In genomic region chr9:109409998-109410397, GRCh38 we compare ENCODE assay signal across 14 cellular contexts.
A peak's percentile ranks its signal among the peaks of the same experiment; 100 is the strongest.
DNase-seq lines count a peak whose midpoint lies in the region; ATAC-seq, FAIRE-seq and TF ChIP-seq lines count a peak whose summit lies in the region.
"Had no signal": no experiment of that assay in that cellular context is flagged by ENCODE, and none has a peak within 500 bp of the region (broad histone marks: within the 10 kb centered on the region; RNA-seq: fewer than 3 reads in every experiment).

No MANE protein-coding gene starts in this region.

- H3K27ac ChIP-seq in DND-41 (ENCODE audit: low read length) = no peak overlapping the region
- H3K27ac ChIP-seq in GM23338 (ENCODE audit: low read depth) = peak overlapping the region; percentile 55
- no peak overlapping the region for H3K27ac ChIP-seq in VCaP
- no peak overlapping the region for H3K27ac ChIP-seq in iPS-20b (ENCODE audit: low read length)
- no peak overlapping the region for H3K27ac ChIP-seq in SJCRH30
- H3K27ac ChIP-seq: cardiac muscle cell had no signal

- no peak overlapping the region for H2AFZ ChIP-seq in DND-41 (ENCODE audit: low read depth, low read length)
- H2AFZ ChIP-seq in GM23338 = no peak overlapping the region

- H3K79me2 ChIP-seq in DND-41 (ENCODE audit: insufficient read depth, low read length) (no peaks in the 10 kb centered on the region), GM23338 (replicated peaks; ENCODE audit: insufficient read depth) (no peaks in the 10 kb centered on the region)

- H3K4me2 ChIP-seq in DND-41 (ENCODE audit: insufficient read depth, low read length) (no peak overlapping the region), GM23338 (peak overlapping the region; percentile 48)

- no peak overlapping the region for H3K9ac ChIP-seq in DND-41 (ENCODE audit: low read depth, low read length)
- no peak overlapping the region; the same call in 1 of the 2 replicates for H3K9ac ChIP-seq in iPS-20b (ENCODE audit: low read depth, low read length)

- TF ChIP-seq CTCF in DND-41 (IDR thresholded peaks at IDR 0.05; ENCODE audit: borderline replicate concordance, extremely low read depth, low read length, poor library complexity, severe bottlenecking) (peak; percentile 33), GM23338 (conservative IDR thresholded peaks at IDR 0.05; ENCODE audit: low read depth in 2 of 2) (peak; percentile 69), VCaP (conservative IDR thresholded peaks at IDR 0.05) (peak; percentile 33)

- TF ChIP-seq POLR2A in GM12891 (IDR thresholded peaks at IDR 0.05; ENCODE audit: low read depth, low read length) = no peak

- H3K4me1 ChIP-seq in DND-41 (ENCODE audit: insufficient read depth, low read length) = peaks cover 29% of the 10 kb centered on the region
- H3K4me1 ChIP-seq in GM23338 (ENCODE audit: insufficient read depth) = peaks cover 30% of the 10 kb centered on the region
- H3K4me1 ChIP-seq in iPS-20b (ENCODE audit: insufficient read depth, low read length) = peaks cover 22% of the 10 kb centered on the region; the same call in 1 of the 2 replicates
- no peaks in the 10 kb centered on the region for H3K4me1 ChIP-seq in SJCRH30

- no peaks in the 10 kb centered on the region for H3K9me2 ChIP-seq in GM23338 (ENCODE audit: insufficient read depth)

- H3F3A ChIP-seq in GM23338 (replicated peaks; ENCODE audit: low read depth) = no peaks in the 10 kb centered on the region

- peak overlapping the region; percentile 61 for H3K4me3 Mint-ChIP-seq in GM23338

- H3K27me3 Mint-ChIP-seq in GM23338 (ENCODE audit: insufficient read depth, low read depth, poor library complexity) = peaks cover 16% of the 10 kb centered on the region

- no peaks in the 10 kb centered on the region; the same call in 2 of the 3 replicates for H3K36me3 Mint-ChIP-seq in GM23338 (ENCODE audit: low read depth)

- peaks cover 19% of the 10 kb centered on the region for H3K36me3 ChIP-seq in DND-41 (ENCODE audit: insufficient read depth, low read length)
- no peaks in the 10 kb centered on the region for H3K36me3 ChIP-seq in GM23338 (ENCODE audit: insufficient read depth)
- H3K36me3 ChIP-seq in iPS-20b (ENCODE audit: insufficient read depth, low read depth, low read length) = no peaks in the 10 kb centered on the region
- 0 out of 2 replicates have a peak, but pooled peaks cover 4% of the 10 kb centered on the region for H3K36me3 ChIP-seq in SJCRH30
- H3K36me3 ChIP-seq: cardiac muscle cell had no signal

- H3K9me3 Mint-ChIP-seq in GM23338 = no peaks in the 10 kb centered on the region

- no peaks in the 10 kb centered on the region for H3K27me3 ChIP-seq in DND-41 (ENCODE audit: insufficient read depth, low read length, poor library complexity)
- H3K27me3 ChIP-seq in GM23338 (ENCODE audit: insufficient read depth) = no peaks in the 10 kb centered on the region
- no peaks in the 10 kb centered on the region for H3K27me3 ChIP-seq in iPS-20b (ENCODE audit: insufficient read depth, low read length)
- H3K27me3 ChIP-seq in SJCRH30 = no peaks in the 10 kb centered on the region
- H3K27me3 ChIP-seq: cardiac muscle cell had no signal

- DNase-seq in DND-41 = no peak
- peak; percentile 89 for DNase-seq in GM23338 (ENCODE audit: low spot score)
- no peak for DNase-seq in GM12891 (ENCODE audit: insufficient read length, low spot score)
- no peak for DNase-seq in SJCRH30
- DNase-seq in G401 (ENCODE audit: low spot score) = no peak
- DNase-seq: DMS79 treated with DMSO at 0.1 percent for 48 hours; left ventricle myocardium superior; MM.1S; NCI-H446 treated with DMSO at 0.1 percent for 48 hours; occipital lobe; stimulated activated CD4-positive, alpha-beta T cell treated with anti-CD3 and anti-CD28 coated beads, Interleukin-4, amount 100 ng/mL, for 1 hour had no signal

- peaks cover 58% of the 10 kb centered on the region for H3K4me1 Mint-ChIP-seq in GM23338

- in situ Hi-C loops in G401 (cut with HindIII; ENCODE audit: low sequenced_read_pairs) = no loop called here

- no peak for FAIRE-seq in GM12891 (lab: Jason Lieb, UNC)

- H4K20me1 ChIP-seq in DND-41 (ENCODE audit: insufficient read depth, low read length) = no peaks in the 10 kb centered on the region
- no peaks in the 10 kb centered on the region for H4K20me1 ChIP-seq in GM23338 (replicated peaks; ENCODE audit: insufficient read depth)

- no peak overlapping the region for H3K4me3 ChIP-seq in DND-41 (ENCODE audit: low read depth in 1 of 2, low read length in 2 of 2)
- H3K4me3 ChIP-seq in GM23338 = peak overlapping the region; percentile 5; the same call in 1 of the 2 replicates
- H3K4me3 ChIP-seq in iPS-20b (ENCODE audit: low read length) = peak overlapping the region; percentile 40
- H3K4me3 ChIP-seq in SJCRH30 = no peak overlapping the region
- H3K4me3 ChIP-seq: cardiac muscle cell had no signal

- ATAC-seq in DND-41 (ENCODE audit: insufficient read depth, low read depth) (no peak), GM23338 (peak; percentile 91)
- ATAC-seq: left ventricle myocardium superior had no signal

- H3K9me3 ChIP-seq in DND-41 (ENCODE audit: insufficient read depth, low read length, severe bottlenecking) = no peaks in the 10 kb centered on the region
- H3K9me3 ChIP-seq in iPS-20b (ENCODE audit: insufficient read depth, low read depth, low read length) = no peaks in the 10 kb centered on the region
- no peaks in the 10 kb centered on the region for H3K9me3 ChIP-seq in SJCRH30 (replicated peaks)

- peak overlapping the region; percentile 94 for H3K27ac Mint-ChIP-seq in GM23338

TF ChIP-seq in GM23338, 12 proteins besides CTCF, POLR2A, EP300 and RAD21:
- TF ChIP-seq ETS1 (IDR thresholded peaks at IDR 0.05) (no peak), JUNB (IDR thresholded peaks at IDR 0.05; ENCODE audit: unreplicated experiment) (no peak), EZH2phosphoT487 (IDR thresholded peaks at IDR 0.05; ENCODE audit: unreplicated experiment) (no peak), EZH2 (IDR thresholded peaks at IDR 0.05; ENCODE audit: low read depth, unreplicated experiment) (no peak), STAT1 (IDR thresholded peaks at IDR 0.05; ENCODE audit: unreplicated experiment) (no peak), NANOG (IDR thresholded peaks at IDR 0.05; ENCODE audit: borderline replicate concordance) (no peak), CREB1 (CRISPR knock-in tag; IDR thresholded peaks at IDR 0.05; ENCODE audit: low read depth) (peak; percentile 11; the same call in 1 of the 2 replicates)

TF ChIP-seq in GM12891, 5 proteins besides CTCF, POLR2A, EP300 and RAD21:
- TF ChIP-seq TAF1 (IDR thresholded peaks at IDR 0.05; ENCODE audit: low read depth, low read length) (no peak), POU2F2 (IDR thresholded peaks at IDR 0.05; ENCODE audit: low read depth, low read length) (no peak), SPI1 (IDR thresholded peaks at IDR 0.05; ENCODE audit: low read depth, low read length) (no peak), PAX5 (IDR thresholded peaks at IDR 0.05; ENCODE audit: insufficient read depth, low read length, severe bottlenecking) (no peak), POLR2AphosphoS5 (IDR thresholded peaks at IDR 0.05; ENCODE audit: low read depth, low read length) (no peak)

Comparison
In these comparisons a context has a peak if more than half of its experiments do, and no peak if none do; other contexts are left out.
1. H3K4me3 ChIP-seq: peak in GM23338 (single experiment) and iPS-20b (single experiment); none in DND-41 (0 of 2) and SJCRH30 (single experiment).
2. Peak in every context shown above with its lines, with median percentiles within 50 percentile points of each other: CTCF ChIP-seq.